Comparison of ENCODE assay signal across 12 cellular contexts in the genomic region with DNA sequence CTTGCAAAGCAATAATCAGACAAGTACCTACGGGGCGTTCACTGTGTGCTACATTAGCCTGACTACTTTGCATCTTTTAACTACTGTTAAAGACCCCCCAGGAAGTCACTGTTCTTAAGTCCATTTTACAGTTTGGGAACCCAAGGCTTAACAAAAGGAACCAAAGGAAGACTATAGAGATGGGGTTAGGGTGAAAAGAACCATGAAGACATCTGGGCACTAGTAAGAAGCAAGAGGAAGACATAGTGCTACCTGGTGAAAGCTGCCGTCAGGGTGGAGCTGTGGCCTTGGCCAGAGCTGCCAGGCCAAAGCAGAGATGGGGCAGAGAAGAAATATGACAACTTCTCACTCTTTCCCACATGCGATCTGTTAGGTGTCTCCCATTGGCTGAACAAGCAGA.
DNase-seq lines count a peak whose midpoint lies in the region; ATAC-seq and TF ChIP-seq lines count a peak whose summit lies in the region.
"Had no signal": no experiment of that assay in that cellular context is flagged by ENCODE, and none has a peak within 500 bp of the region (broad histone marks: within the 10 kb centered on the region; RNA-seq: fewer than 3 reads in every experiment).

No MANE protein-coding gene starts in this region.

- peak overlapping the region; percentile 98 for H3K27ac Mint-ChIP-seq in activated naive CD4-positive, alpha-beta T cell treated with anti-CD3 and anti-CD28 coated beads, Interleukin-2, amount 50 U/mL, for 24 hours
- peak overlapping the region; percentile 99 for H3K27ac Mint-ChIP-seq in activated T-helper 1 cell treated with anti-CD3 and anti-CD28 coated beads, Interleukin-12 subunit alpha, Interleukin-12 subunit beta, Interleukin-2, Interleukin-4 antibody, amounts not matched to agents 30 ng/mL and 10 ng/mL and 1 ng/mL, durations not matched to agents 14 hours and 24 hours and 36 hours
- H3K27ac Mint-ChIP-seq in memory B cell = peak overlapping the region; percentile 95

- no peaks in the 10 kb centered on the region for H3K9me3 ChIP-seq in vagina
- no peaks in the 10 kb centered on the region for H3K9me3 ChIP-seq in A673 (ENCODE audit: low read depth, low read length, poor library complexity, severe bottlenecking)

- H3K4me3 ChIP-seq in vagina (no peak overlapping the region), A673 (ENCODE audit: low read depth, low read length, poor library complexity, severe bottlenecking) (no peak overlapping the region)

- peaks cover 26% of the 10 kb centered on the region for H3K36me3 Mint-ChIP-seq in activated naive CD4-positive, alpha-beta T cell treated with anti-CD3 and anti-CD28 coated beads, Interleukin-2, amount 50 U/mL, for 24 hours
- H3K36me3 Mint-ChIP-seq in activated T-helper 1 cell treated with anti-CD3 and anti-CD28 coated beads, Interleukin-12 subunit alpha, Interleukin-12 subunit beta, Interleukin-2, Interleukin-4 antibody, amounts not matched to agents 30 ng/mL and 10 ng/mL and 1 ng/mL, durations not matched to agents 14 hours and 24 hours and 36 hours (ENCODE audit: low read depth) = peaks cover 51% of the 10 kb centered on the region
- peaks cover 36% of the 10 kb centered on the region for H3K36me3 Mint-ChIP-seq in memory B cell

- H3K36me3 ChIP-seq in vagina (no peaks in the 10 kb centered on the region), A673 (ENCODE audit: insufficient read depth, low read length, poor library complexity, severe bottlenecking) (no peaks in the 10 kb centered on the region)

- H3K4me3 Mint-ChIP-seq in activated naive CD4-positive, alpha-beta T cell treated with anti-CD3 and anti-CD28 coated beads, Interleukin-2, amount 50 U/mL, for 24 hours = peak overlapping the region; percentile 66
- H3K4me3 Mint-ChIP-seq in activated T-helper 1 cell treated with anti-CD3 and anti-CD28 coated beads, Interleukin-12 subunit alpha, Interleukin-12 subunit beta, Interleukin-2, Interleukin-4 antibody, amounts not matched to agents 30 ng/mL and 10 ng/mL and 1 ng/mL, durations not matched to agents 14 hours and 24 hours and 36 hours = peak overlapping the region; percentile 11
- H3K4me3 Mint-ChIP-seq in memory B cell = peak overlapping the region; percentile 51

- H3K4me1 ChIP-seq in vagina (peaks cover 24% of the 10 kb centered on the region), A673 (ENCODE audit: insufficient read depth, low read length, poor library complexity, severe bottlenecking) (peaks cover 76% of the 10 kb centered on the region)

- intact Hi-C loops in activated T-helper 1 cell treated with anti-CD3 and anti-CD28 coated beads, Interleukin-12 subunit alpha, Interleukin-12 subunit beta, Interleukin-2, Interleukin-4 antibody, amounts not matched to agents 30 ng/mL and 10 ng/mL and 1 ng/mL, durations not matched to agents 14 hours and 24 hours and 36 hours (cut with micrococcal nuclease) = loop anchor here (1.0 to 5.0 kb wide), 3 partner anchors 9 to 1081 kb away; no protein-coding TSS in a partner anchor
- intact Hi-C loops in vagina (cut with DNase I) = no loop called here
- intact Hi-C loops in A673 (cut with micrococcal nuclease; ENCODE audit: unreplicated experiment) = no loop called here

- H3K27me3 ChIP-seq in vagina (no peaks in the 10 kb centered on the region), A673 (replicated peaks; ENCODE audit: insufficient read depth, low read depth, low read length, poor library complexity) (no peaks in the 10 kb centered on the region)

- no peak for DNase-seq in activated naive CD4-positive, alpha-beta T cell treated with Interleukin-2 at 50 U/mL for 16 hours
- no peak for DNase-seq in activated T-helper 1 cell treated with anti-CD3 and anti-CD28 coated beads, Interleukin-12 subunit alpha, Interleukin-12 subunit beta, Interleukin-2, Interleukin-4 antibody, amounts not matched to agents 30 ng/mL and 10 ng/mL and 1 ng/mL, durations not matched to agents 14 hours and 24 hours and 36 hours (ENCODE audit: low spot score)
- DNase-seq in memory B cell (ENCODE audit: low spot score in 2 of 2) = no peak
- DNase-seq in vagina (ENCODE audit: extremely low spot score in 2 of 2) = no peak
- no peak for DNase-seq in anterior cingulate cortex (lab: John Stamatoyannopoulos, UW)
- DNase-seq in 8988T = no peak
- DNase-seq in A673 (ENCODE audit: low spot score) = no peak
- DNase-seq: left colon; NCI-H2107; stimulated activated naive CD4-positive, alpha-beta T cell treated with Interleukin-2 at 50 U/mL for 16 hours; T-helper 9 cell had no signal

- peaks cover 86% of the 10 kb centered on the region for H3K4me1 Mint-ChIP-seq in activated naive CD4-positive, alpha-beta T cell treated with anti-CD3 and anti-CD28 coated beads, Interleukin-2, amount 50 U/mL, for 24 hours
- H3K4me1 Mint-ChIP-seq in activated T-helper 1 cell treated with anti-CD3 and anti-CD28 coated beads, Interleukin-12 subunit alpha, Interleukin-12 subunit beta, Interleukin-2, Interleukin-4 antibody, amounts not matched to agents 30 ng/mL and 10 ng/mL and 1 ng/mL, durations not matched to agents 14 hours and 24 hours and 36 hours (ENCODE audit: low read depth) = peaks cover 85% of the 10 kb centered on the region
- peaks cover 47% of the 10 kb centered on the region for H3K4me1 Mint-ChIP-seq in memory B cell

- CTCF ChIA-PET in A673 (lab: Charles Lee) = no interaction called here

- TF ChIP-seq POLR2A in vagina (IDR thresholded peaks at IDR 0.05) = no peak

- H3K9me3 Mint-ChIP-seq in activated naive CD4-positive, alpha-beta T cell treated with anti-CD3 and anti-CD28 coated beads, Interleukin-2, amount 50 U/mL, for 24 hours = peaks cover 10% of the 10 kb centered on the region
- no peaks in the 10 kb centered on the region for H3K9me3 Mint-ChIP-seq in activated T-helper 1 cell treated with anti-CD3 and anti-CD28 coated beads, Interleukin-12 subunit alpha, Interleukin-12 subunit beta, Interleukin-2, Interleukin-4 antibody, amounts not matched to agents 30 ng/mL and 10 ng/mL and 1 ng/mL, durations not matched to agents 14 hours and 24 hours and 36 hours
- no peaks in the 10 kb centered on the region for H3K9me3 Mint-ChIP-seq in memory B cell

- TF ChIP-seq CTCF in vagina (IDR thresholded peaks at IDR 0.05) (no peak), A673 (conservative IDR thresholded peaks at IDR 0.05; ENCODE audit: low read depth, low read length) (no peak)

- H3K27ac ChIP-seq in vagina (peak overlapping the region; percentile 71), A673 (ENCODE audit: low read depth, low read length, poor library complexity, severe bottlenecking) (no peak overlapping the region)

- no TSS peak for BruUV-seq in A673 (replicated peaks; lab: Mats Ljungman, UMichigan)

- POLR2A ChIA-PET in A673 (lab: Charles Lee; ENCODE audit: low non-redundant PET) = no interaction called here

- ATAC-seq in memory B cell (ENCODE audit: low read depth) = no peak
- ATAC-seq: left colon had no signal

- H3K27me3 Mint-ChIP-seq in activated naive CD4-positive, alpha-beta T cell treated with anti-CD3 and anti-CD28 coated beads, Interleukin-2, amount 50 U/mL, for 24 hours = no peaks in the 10 kb centered on the region
- no peaks in the 10 kb centered on the region for H3K27me3 Mint-ChIP-seq in activated T-helper 1 cell treated with anti-CD3 and anti-CD28 coated beads, Interleukin-12 subunit alpha, Interleukin-12 subunit beta, Interleukin-2, Interleukin-4 antibody, amounts not matched to agents 30 ng/mL and 10 ng/mL and 1 ng/mL, durations not matched to agents 14 hours and 24 hours and 36 hours (ENCODE audit: insufficient read depth)
- no peaks in the 10 kb centered on the region for H3K27me3 Mint-ChIP-seq in memory B cell

Comparison
In these comparisons a context has a peak if more than half of its experiments do, and no peak if none do; other contexts are left out.
1. H3K4me3 Mint-ChIP-seq: peak in every context shown above with its lines; median percentile 66 in activated naive CD4-positive, alpha-beta T cell treated with anti-CD3 and anti-CD28 coated beads, Interleukin-2, amount 50 U/mL, for 24 hours; 51 in memory B cell; 11 in activated T-helper 1 cell treated with anti-CD3 and anti-CD28 coated beads, Interleukin-12 subunit alpha, Interleukin-12 subunit beta, Interleukin-2, Interleukin-4 antibody, amounts not matched to agents 30 ng/mL and 10 ng/mL and 1 ng/mL, durations not matched to agents 14 hours and 24 hours and 36 hours.